In genomic region chr5:140402258-140403074, GRCh38 we compare ENCODE assay signal across 8 cellular contexts. TPM values are rescaled to one million over a fixed set of nuclear protein-coding genes. Genes with fewer than 3 reads are reported as not detected.
DNase-seq lines count a peak whose midpoint lies in the region; ATAC-seq and TF ChIP-seq lines count a peak whose summit lies in the region.

No MANE protein-coding gene starts in this region.

- peak overlapping the region; percentile 82 for H3K14ac ChIP-seq in H9 (ENCODE audit: insufficient read depth, low read length)

- H3K56ac ChIP-seq in H9 (ENCODE audit: insufficient read length, low read depth, low read length): no peak overlapping the region

- WGBS in H9 (ENCODE audit: extremely low coverage, insufficient read length, low lambda C conversion rate): no CpG with 5 or more reads among the region's 36 CpGs
- 8 to 10% methylated on average over 13 of the region's 36 CpGs for WGBS in esophagus squamous epithelium, 2 donors
- WGBS in stomach, 5 donors: 1 to 5% (median 2%) methylated on average over 22 to 36 of the region's 36 CpGs

- peak overlapping the region; percentile 96 for H3K27ac ChIP-seq in CD4-positive, CD25-positive, alpha-beta regulatory T cell (ENCODE audit: insufficient read depth, low read length, poor library complexity, severe bottlenecking)
- H3K27ac ChIP-seq in H9 (ENCODE audit: insufficient read length, low read depth, low read length) (peak overlapping the region; percentile 34), OCI-LY3 (ENCODE audit: low read length) (peak overlapping the region; percentile 86), esophagus squamous epithelium (peak overlapping the region; percentile 92 to 98 (median 96)), stomach (peak overlapping the region; percentile 93 to 98 (median 97))

- no peak for TF ChIP-seq EP300 in stomach (IDR thresholded peaks at IDR 0.05)

- H3K4me3 ChIP-seq in CD4-positive, CD25-positive, alpha-beta regulatory T cell (ENCODE audit: low read depth, low read length): peak overlapping the region; percentile 99
- H3K4me3 ChIP-seq in OCI-LY3 (ENCODE audit: low read length) (peak overlapping the region; percentile 99), esophagus squamous epithelium (peak overlapping the region; percentile 74 to 91 (median 88)), stomach (peak overlapping the region; percentile 85 to 99 (median 92))

- H3K79me2 ChIP-seq in H9 (ENCODE audit: insufficient read depth, low read length) (peaks cover 46% of the 10 kb centered on the region; the same call in 1 of the 2 replicates), OCI-LY3 (ENCODE audit: low read length) (peaks cover 77% of the 10 kb centered on the region)

- H3K9ac ChIP-seq in H9 (ENCODE audit: extremely low read depth, insufficient read length, low read length): peak overlapping the region; percentile 89
- H3K9ac ChIP-seq in OCI-LY3 (ENCODE audit: low read length): peak overlapping the region; percentile 91

- H4K20me1 ChIP-seq in H9 (ENCODE audit: control insufficient read depth, insufficient read depth, insufficient read length) (peaks cover 4% of the 10 kb centered on the region), OCI-LY3 (ENCODE audit: insufficient read depth, low read length) (peaks cover 42% of the 10 kb centered on the region)

- no peak overlapping the region for H2BK20ac ChIP-seq in H9 (ENCODE audit: low read depth, low read length, poor library complexity, severe bottlenecking)

- H2BK120ac ChIP-seq in H9 (ENCODE audit: low read depth, low read length, poor library complexity, severe bottlenecking): no peak overlapping the region

- no peak overlapping the region for H4K8ac ChIP-seq in H9 (replicated peaks; ENCODE audit: insufficient read length, low read depth, low read length)

- peaks cover 4% of the 10 kb centered on the region for H3K36me3 Mint-ChIP-seq in CD4-positive, CD25-positive, alpha-beta regulatory T cell
- H3K36me3 Mint-ChIP-seq in H9 (ENCODE audit: insufficient read depth in 1 of 3, low read depth in 3 of 3): peaks cover 4 to 16% (median 14%) of the 10 kb centered on the region in 3 experiments; a peak in 5 of 7 replicates
- peaks cover 0 to 29% (median 2%) of the 10 kb centered on the region in 3 donors for H3K36me3 Mint-ChIP-seq in naive thymus-derived CD8-positive, alpha-beta T cell

- H2AFZ ChIP-seq in H9 (ENCODE audit: low read length) (peak overlapping the region; percentile 86), OCI-LY3 (ENCODE audit: low read depth, low read length) (0 out of 2 replicates have a peak overlapping the region, but pooled peaks have one; percentile 36)

- H4K91ac ChIP-seq in H9 (ENCODE audit: insufficient read length, low read depth, low read length): peak overlapping the region; percentile 48

- no peak overlapping the region for H2BK12ac ChIP-seq in H9 (ENCODE audit: insufficient read length, low read depth, low read length)

- no peak for ATAC-seq in CD4-positive, CD25-positive, alpha-beta regulatory T cell (ENCODE audit: low read depth in 2 of 2)
- peak in 1 of 2 donors; percentile 3 for ATAC-seq in naive thymus-derived CD8-positive, alpha-beta T cell
- ATAC-seq in HG03039 (IDR thresholded peaks at IDR 0.05; ENCODE audit: unreplicated experiment): no peak

- intact Hi-C loops in esophagus squamous epithelium (cut with DNase I): loop anchor here (10.0 kb wide), 1 partner anchor 242 kb away; the partner anchor contains the start of genes IK and NDUFA2
- intact Hi-C loops in stomach (cut with DNase I; ENCODE audit: low total_unique reads): no loop called here

- no peak overlapping the region for H3T11ph ChIP-seq in H9 (ENCODE audit: low read length)

- H2AK5ac ChIP-seq in H9 (ENCODE audit: insufficient read length, low read length): no peak overlapping the region

- peak in 1 of 4 donors; percentile 10 for TF ChIP-seq POLR2A in esophagus squamous epithelium (IDR thresholded peaks at IDR 0.05)
- no peak for TF ChIP-seq POLR2A in stomach (IDR thresholded peaks at IDR 0.05)

- no peaks in the 10 kb centered on the region for H3K27me3 Mint-ChIP-seq in CD4-positive, CD25-positive, alpha-beta regulatory T cell
- no peaks in the 10 kb centered on the region for H3K27me3 Mint-ChIP-seq in H9 (ENCODE audit: low read depth)
- no peaks in the 10 kb centered on the region for H3K27me3 Mint-ChIP-seq in naive thymus-derived CD8-positive, alpha-beta T cell

- H3K36me3 ChIP-seq in CD4-positive, CD25-positive, alpha-beta regulatory T cell (ENCODE audit: control insufficient read depth, insufficient read depth, low read length): peaks cover 7% of the 10 kb centered on the region
- H3K36me3 ChIP-seq in OCI-LY3 (replicated peaks; ENCODE audit: low read depth, low read length) (no peaks in the 10 kb centered on the region), esophagus squamous epithelium (peaks cover 0 to 17% (median 0%) of the 10 kb centered on the region in 3 donors), stomach (peaks cover 0 to 14% (median 11%) of the 10 kb centered on the region in 4 donors)

- H2BK5ac ChIP-seq in H9 (ENCODE audit: insufficient read length, low read length): no peak overlapping the region

- POLR2A ChIA-PET in naive thymus-derived CD8-positive, alpha-beta T cell (lab: Charles Lee): interaction anchor here (0.5 to 3.1 kb wide), 18 partner anchors 10 to 1217 kb away, joined by 3 to 34 read pairs (median 4); partner anchors contain the start of genes APBB3, CYSTM1, DIAPH1 and EIF4EBP3

- H3K4me1 ChIP-seq in CD4-positive, CD25-positive, alpha-beta regulatory T cell (ENCODE audit: control insufficient read depth, insufficient read depth, low read length, poor library complexity, severe bottlenecking): peaks cover 42% of the 10 kb centered on the region
- H3K4me1 ChIP-seq in H9 (ENCODE audit: insufficient read depth, low read length): peaks cover 3% of the 10 kb centered on the region; the same call in 1 of the 2 replicates
- H3K4me1 ChIP-seq in OCI-LY3 (ENCODE audit: low read length): peaks cover 20% of the 10 kb centered on the region
- peaks cover 16 to 80% (median 40%) of the 10 kb centered on the region in 3 donors for H3K4me1 ChIP-seq in esophagus squamous epithelium
- H3K4me1 ChIP-seq in stomach: peaks cover 28 to 64% (median 47%) of the 10 kb centered on the region in 4 donors

- H3K4me3 Mint-ChIP-seq in CD4-positive, CD25-positive, alpha-beta regulatory T cell: no peak overlapping the region
- H3K4me3 Mint-ChIP-seq in H9: no peak overlapping the region
- no peak overlapping the region for H3K4me3 Mint-ChIP-seq in naive thymus-derived CD8-positive, alpha-beta T cell

- H3K4me2 ChIP-seq in H9 (ENCODE audit: insufficient read depth, insufficient read length, low read length) (peak overlapping the region; percentile 87), OCI-LY3 (ENCODE audit: low read length) (peak overlapping the region; percentile 84)

- peak; percentile 51 to 57 (median 53) for DNase-seq in CD4-positive, CD25-positive, alpha-beta regulatory T cell
- DNase-seq in H9 (peak; percentile 86), activated T-cell treated with anti-CD3 and anti-CD28 coated beads for 48 hours (ENCODE audit: low read depth) (peak; percentile 51), esophagus squamous epithelium (lab: John Stamatoyannopoulos, UW) (peak; percentile 23), stomach (peak; percentile 33)
- peak; percentile 25 to 72 (median 42) for DNase-seq in naive thymus-derived CD8-positive, alpha-beta T cell

- H3K4me1 Mint-ChIP-seq in CD4-positive, CD25-positive, alpha-beta regulatory T cell: peaks cover 10 to 50% (median 27%) of the 10 kb centered on the region in 4 donors
- H3K4me1 Mint-ChIP-seq in H9: peaks cover 16 to 49% of the 10 kb centered on the region in 2 experiments
- H3K4me1 Mint-ChIP-seq in naive thymus-derived CD8-positive, alpha-beta T cell: peaks cover 21 to 49% (median 40%) of the 10 kb centered on the region in 4 donors

- no peak overlapping the region for H3K4ac ChIP-seq in H9 (ENCODE audit: low read depth, low read length)

- peak overlapping the region; percentile 59 for H3K18ac ChIP-seq in H9 (ENCODE audit: insufficient read length, low read depth, low read length)

- H3K9me3 ChIP-seq in CD4-positive, CD25-positive, alpha-beta regulatory T cell (ENCODE audit: control insufficient read depth in 2 of 2, low read length in 2 of 2): no peaks in the 10 kb centered on the region
- H3K9me3 ChIP-seq in H9 (ENCODE audit: control insufficient read depth, low read depth, low read length) (no peaks in the 10 kb centered on the region), OCI-LY3 (ENCODE audit: insufficient read depth, low read length) (no peaks in the 10 kb centered on the region), esophagus squamous epithelium (no peaks in the 10 kb centered on the region), stomach (no peaks in the 10 kb centered on the region)

- TF ChIP-seq CTCF in H9 (conservative IDR thresholded peaks at IDR 0.05) (no peak), OCI-LY3 (IDR thresholded peaks at IDR 0.05; ENCODE audit: low read depth, low read length) (no peak), esophagus squamous epithelium (IDR thresholded peaks at IDR 0.05) (no peak), stomach (IDR thresholded peaks at IDR 0.05) (no peak)

- no peaks in the 10 kb centered on the region for H3K9me3 Mint-ChIP-seq in CD4-positive, CD25-positive, alpha-beta regulatory T cell
- no peaks in the 10 kb centered on the region; a peak in 1 of 5 replicates for H3K9me3 Mint-ChIP-seq in H9
- no peaks in the 10 kb centered on the region for H3K9me3 Mint-ChIP-seq in naive thymus-derived CD8-positive, alpha-beta T cell

- H3K23ac ChIP-seq in H9 (ENCODE audit: insufficient read length, low read depth, low read length): no peak overlapping the region

- no peaks in the 10 kb centered on the region for H3K79me1 ChIP-seq in H9 (ENCODE audit: insufficient read depth, low read depth, low read length, poor library complexity, severe bottlenecking)

- no peak overlapping the region for H4K5ac ChIP-seq in H9 (ENCODE audit: insufficient read length, low read depth, low read length)

- H3K27ac Mint-ChIP-seq in CD4-positive, CD25-positive, alpha-beta regulatory T cell: no peak overlapping the region
- H3K27ac Mint-ChIP-seq in H9: peak overlapping the region in 1 of 3 experiments; percentile 82; a peak in 3 of 7 replicates
- H3K27ac Mint-ChIP-seq in naive thymus-derived CD8-positive, alpha-beta T cell: peak overlapping the region in 5 of 10 donors; percentile 13 to 80 (median 28)

- no peak overlapping the region for H2BK15ac ChIP-seq in H9 (ENCODE audit: low read depth, low read length)

- no peaks in the 10 kb centered on the region for H3K27me3 ChIP-seq in CD4-positive, CD25-positive, alpha-beta regulatory T cell (ENCODE audit: control insufficient read depth, insufficient read depth, low read length)
- H3K27me3 ChIP-seq in H9 (ENCODE audit: insufficient read depth, low read length) (no peaks in the 10 kb centered on the region), OCI-LY3 (ENCODE audit: low read depth, low read length) (no peaks in the 10 kb centered on the region), esophagus squamous epithelium (no peaks in the 10 kb centered on the region), stomach (no peaks in the 10 kb centered on the region)

- peaks cover 11% of the 10 kb centered on the region for H3K23me2 ChIP-seq in H9 (ENCODE audit: insufficient read length, low read depth, low read length, poor library complexity, severe bottlenecking)

RNA-seq across cellular contexts. Expression of gene ANKHD1, which starts 0.8 kb away (rescaled TPM):
- total RNA-seq in CD4-positive, CD25-positive, alpha-beta regulatory T cell: 227 TPM
- polyA plus RNA-seq in CD4-positive, CD25-positive, alpha-beta regulatory T cell: 10 to 100 TPM; 58.2 to 78.2 (median 64.6) TPM
- total RNA-seq in H9 (2021) (102 and 105 TPM in 2 replicates), esophagus squamous epithelium (100 to 1,000 TPM in 1 of 4 donors, 10 to 100 TPM in 3; 55.7 to 130 (median 87.2) TPM), stomach (100 to 1,000 TPM in 4 of 5 donors, 10 to 100 TPM in 1; 99.6 to 249 (median 175) TPM)
- 100 to 1,000 TPM; 218 to 235 TPM for total RNA-seq in naive thymus-derived CD8-positive, alpha-beta T cell
- polyA plus RNA-seq in naive thymus-derived CD8-positive, alpha-beta T cell: 10 to 100 TPM; 54.9 to 82.8 (median 63.8) TPM
- polyA plus RNA-seq in stomach: 10 to 100 TPM; 22.0 to 99.4 (median 37.6) TPM

RNA-seq across cellular contexts. Expression of gene SLC4A9, which starts 42.5 kb away (rescaled TPM):
- not detected for total RNA-seq in CD4-positive, CD25-positive, alpha-beta regulatory T cell
- not detected for polyA plus RNA-seq in CD4-positive, CD25-positive, alpha-beta regulatory T cell
- total RNA-seq in H9 (2021): 0.07 TPM in 1 of 2 replicates, not detected in the other
- total RNA-seq in esophagus squamous epithelium: 1 to 10 TPM in 1 of 4 donors, under 1 TPM in 1, not detected in 2; 0.04 to 1.2 TPM
- not detected for total RNA-seq in naive thymus-derived CD8-positive, alpha-beta T cell
- polyA plus RNA-seq in naive thymus-derived CD8-positive, alpha-beta T cell: not detected
- not detected for total RNA-seq in stomach
- under 1 TPM in 1 of 3 donors, not detected in 2; 0.30 TPM for polyA plus RNA-seq in stomach

RNA-seq across cellular contexts. Expression of gene HBEGF, which starts 56.1 kb away (rescaled TPM):
- total RNA-seq in CD4-positive, CD25-positive, alpha-beta regulatory T cell: 0.47 TPM
- polyA plus RNA-seq in CD4-positive, CD25-positive, alpha-beta regulatory T cell: not detected
- total RNA-seq in H9 (2021) (2.4 and 2.5 TPM in 2 replicates), esophagus squamous epithelium (10 to 100 TPM; 24.6 to 72.4 (median 42.1) TPM), stomach (10 to 100 TPM in 3 of 5 donors, 1 to 10 TPM in 2; 1.2 to 39.8 (median 27.7) TPM)
- total RNA-seq in naive thymus-derived CD8-positive, alpha-beta T cell: under 1 TPM; 0.30 to 0.44 TPM
- polyA plus RNA-seq in naive thymus-derived CD8-positive, alpha-beta T cell: under 1 TPM in 1 of 3 donors, not detected in 2; 0.06 TPM
- polyA plus RNA-seq in stomach: 10 to 100 TPM in 2 of 3 donors, 1 to 10 TPM in 1; 8.5 to 15.0 (median 11.8) TPM

Comparison
In these comparisons a context has a peak if more than half of its experiments do, and no peak if none do; other contexts are left out.
1. DNase-seq: peak in every context shown above with its lines; median percentile 86 in H9; 53 in CD4-positive, CD25-positive, alpha-beta regulatory T cell; 51 in activated T-cell treated with anti-CD3 and anti-CD28 coated beads for 48 hours; 42 in naive thymus-derived CD8-positive, alpha-beta T cell; 33 in stomach; 23 in esophagus squamous epithelium.
2. H3K27ac ChIP-seq: peak in every context shown above with its lines; median percentile 97 in stomach; 96 in esophagus squamous epithelium; 96 in CD4-positive, CD25-positive, alpha-beta regulatory T cell; 86 in OCI-LY3; 34 in H9.